ENCODE assay signal across 1 cellular context in genomic region chr17:81165246-81166032, GRCh38.
TF ChIP-seq lines count a peak whose summit lies in the region.

TSS of gene PVALEF (plus strand) at chr17:81165507. CDS start at chr17:81181227, 15,720 bp downstream.

TF ChIP-seq in HepG2, 621 proteins besides CTCF, POLR2A, EP300 and RAD21 (continued from another document):
- TF ChIP-seq ATF4 (CRISPR knock-in tag; IDR thresholded peaks at IDR 0.05) = no peak
- TF ChIP-seq ZFP36L2 (CRISPR knock-in tag; IDR thresholded peaks at IDR 0.05) = peak; percentile 66; the same call in 1 of the 2 replicates
- peak; percentile 84 for TF ChIP-seq DZIP1 (CRISPR knock-in tag; IDR thresholded peaks at IDR 0.05)
- no peak; the same call in 1 of the 2 replicates for TF ChIP-seq ZNF776 (CRISPR knock-in tag; IDR thresholded peaks at IDR 0.05)
- no peak for TF ChIP-seq ZBTB42 (CRISPR knock-in tag; IDR thresholded peaks at IDR 0.05)
- TF ChIP-seq ZNF260 (CRISPR knock-in tag; IDR thresholded peaks at IDR 0.05; ENCODE audit: borderline replicate concordance, low read depth) = no peak
- peak; percentile 39; the same call in 1 of the 2 replicates for TF ChIP-seq BRCA1 (CRISPR knock-in tag; IDR thresholded peaks at IDR 0.05)
- no peak for TF ChIP-seq EZH2 (conservative IDR thresholded peaks at IDR 0.05; ENCODE audit: low read depth, low read length)
- TF ChIP-seq KDM3A (CRISPR knock-in tag; IDR thresholded peaks at IDR 0.05; ENCODE audit: low read depth) = no peak; the same call in 1 of the 2 replicates
- peak; percentile 93 for TF ChIP-seq ASH2L (IDR thresholded peaks at IDR 0.05; ENCODE audit: insufficient read length, low read depth, low read length)
- TF ChIP-seq AKAP8 (CRISPR knock-in tag; IDR thresholded peaks at IDR 0.05) = no peak
- peak; percentile 54; the same call in 1 of the 2 replicates for TF ChIP-seq DMAP1 (CRISPR knock-in tag; IDR thresholded peaks at IDR 0.05)
- no peak for TF ChIP-seq ZNF136 (CRISPR knock-in tag; IDR thresholded peaks at IDR 0.05; ENCODE audit: low read depth)
- TF ChIP-seq ZNF281 (CRISPR knock-in tag; IDR thresholded peaks at IDR 0.05; ENCODE audit: borderline replicate concordance) = peak; percentile 76
- 0 out of 2 replicates have a peak, but pooled peaks have one; percentile 70 for TF ChIP-seq MTF1 (CRISPR knock-in tag; IDR thresholded peaks at IDR 0.05)
- no peak for TF ChIP-seq SP140L (CRISPR knock-in tag; IDR thresholded peaks at IDR 0.05; ENCODE audit: borderline replicate concordance)
- TF ChIP-seq NFATC3 (CRISPR knock-in tag; IDR thresholded peaks at IDR 0.05) = 0 out of 2 replicates have a peak, but pooled peaks have one; percentile 58
- 0 out of 2 replicates have a peak, but pooled peaks have one; percentile 10 for TF ChIP-seq RERE (CRISPR knock-in tag; IDR thresholded peaks at IDR 0.05; ENCODE audit: low read depth)
- no peak for TF ChIP-seq ATRX (CRISPR knock-in tag; IDR thresholded peaks at IDR 0.05; ENCODE audit: borderline replicate concordance)
- TF ChIP-seq ZNF720 (CRISPR knock-in tag; IDR thresholded peaks at IDR 0.05) = no peak
- no peak for TF ChIP-seq DRAP1 (CRISPR knock-in tag; IDR thresholded peaks at IDR 0.05)
- TF ChIP-seq SP5 (CRISPR knock-in tag; IDR thresholded peaks at IDR 0.05; ENCODE audit: borderline replicate concordance, low read depth) = 0 out of 2 replicates have a peak, but pooled peaks have one; percentile 16
- TF ChIP-seq KAT2B (IDR thresholded peaks at IDR 0.05; ENCODE audit: borderline replicate concordance, low read depth, low read length) = no peak
- TF ChIP-seq HOXD1 (CRISPR knock-in tag; IDR thresholded peaks at IDR 0.05) = no peak; the same call in none of the 2 replicates
- TF ChIP-seq ZNF264 (CRISPR knock-in tag; IDR thresholded peaks at IDR 0.05) = 0 out of 2 replicates have a peak, but pooled peaks have one; percentile 29
- no peak; the same call in 1 of the 2 replicates for TF ChIP-seq GATA4 (IDR thresholded peaks at IDR 0.05; ENCODE audit: borderline replicate concordance, low read depth)
- TF ChIP-seq ZKSCAN8 (CRISPR knock-in tag; IDR thresholded peaks at IDR 0.05; ENCODE audit: borderline replicate concordance) = no peak
- 0 out of 2 replicates have a peak, but pooled peaks have one; percentile 43 for TF ChIP-seq ZNF503 (CRISPR knock-in tag; IDR thresholded peaks at IDR 0.05)
- TF ChIP-seq NFKB2 (CRISPR knock-in tag; IDR thresholded peaks at IDR 0.05; ENCODE audit: borderline replicate concordance) = peak; percentile 84; the same call in 1 of the 2 replicates
- peak; percentile 52; the same call in 1 of the 2 replicates for TF ChIP-seq ZNF549 (CRISPR knock-in tag; IDR thresholded peaks at IDR 0.05)
- TF ChIP-seq ELF1 (CRISPR knock-in tag; IDR thresholded peaks at IDR 0.05) = peak; percentile 17; the same call in 1 of the 2 replicates
- no peak for TF ChIP-seq ZNF646 (CRISPR knock-in tag; IDR thresholded peaks at IDR 0.05)
- no peak for TF ChIP-seq SOX6 (IDR thresholded peaks at IDR 0.05)
- TF ChIP-seq SOX6 (CRISPR knock-in tag; IDR thresholded peaks at IDR 0.05) = peak; percentile 37
- TF ChIP-seq MED13 (CRISPR knock-in tag; IDR thresholded peaks at IDR 0.05) = peak; percentile 51; the same call in 1 of the 2 replicates
